Comparison of ENCODE assay signal across 9 cellular contexts in genomic region chr21:41933259-41934079, GRCh38. TPM values are rescaled to one million over a fixed set of nuclear protein-coding genes. Genes with fewer than 3 reads are reported as not detected.
DNase-seq lines count a peak whose midpoint lies in the region; ATAC-seq, FAIRE-seq and TF ChIP-seq lines count a peak whose summit lies in the region.
"Had no signal": no experiment of that assay in that cellular context is flagged by ENCODE, and none has a peak within 500 bp of the region (broad histone marks: within the 10 kb centered on the region; RNA-seq: fewer than 3 reads in every experiment).

No MANE protein-coding gene starts in this region.

- TF ChIP-seq CTCF in left ventricle myocardium inferior (IDR thresholded peaks at IDR 0.05; ENCODE audit: borderline replicate concordance), result peak; percentile 50
- TF ChIP-seq CTCF in gastrocnemius medialis (IDR thresholded peaks at IDR 0.05 in 4 of 5, conservative IDR thresholded peaks at IDR 0.05 in 1 of 5), result peak in 1 of 5 experiments; percentile 14

- peak in 1 of 2 donors; percentile 26 for ATAC-seq in gastrocnemius medialis
- no peak for ATAC-seq in HG03354 (IDR thresholded peaks at IDR 0.05; ENCODE audit: poor library complexity, severe bottlenecking, unreplicated experiment)
- no peak for ATAC-seq in HG02884 (IDR thresholded peaks at IDR 0.05; ENCODE audit: unreplicated experiment)

- peaks cover 42% of the 10 kb centered on the region for H3K4me1 ChIP-seq in adipocyte (ENCODE audit: control insufficient read depth, insufficient read depth, low read length)
- peaks cover 36% of the 10 kb centered on the region for H3K4me1 ChIP-seq in left ventricle myocardium inferior
- H3K4me1 ChIP-seq in gastrocnemius medialis, result peaks cover 1 to 15% of the 10 kb centered on the region in 2 donors

- DNase-seq in GM12891 (ENCODE audit: insufficient read length, low spot score) (no peak), adipocyte (ENCODE audit: low read depth) (no peak), left ventricle myocardium inferior (no peak), gastrocnemius medialis (no peak), NCI-H345 treated with DMSO at 0.1 percent for 48 hours (lab: John Stamatoyannopoulos, UW; ENCODE audit: unreplicated experiment) (no peak), NCI-H2171 (lab: John Stamatoyannopoulos, UW) (no peak)
- DNase-seq: T1000 had no signal

- H3K4me3 ChIP-seq in adipocyte (ENCODE audit: low read length) (peak overlapping the region; percentile 63), left ventricle myocardium inferior (peak overlapping the region; percentile 55), gastrocnemius medialis (peak overlapping the region; percentile 17 to 38 (median 34))

- H3K27me3 ChIP-seq in adipocyte (replicated peaks; ENCODE audit: control insufficient read depth, insufficient read depth, low read length) (no peaks in the 10 kb centered on the region), left ventricle myocardium inferior (ENCODE audit: low read depth) (no peaks in the 10 kb centered on the region), gastrocnemius medialis (no peaks in the 10 kb centered on the region)

- peak overlapping the region; percentile 77 for H3K9ac ChIP-seq in adipocyte (ENCODE audit: low read length)

- intact Hi-C loops in left ventricle myocardium inferior (cut with micrococcal nuclease) (no loop called here), gastrocnemius medialis (cut with DNase I; ENCODE audit: low total_unique reads) (no loop called here)

- H3K36me3 ChIP-seq in adipocyte (ENCODE audit: control insufficient read depth, insufficient read depth, low read length, severe bottlenecking) (peaks cover 13% of the 10 kb centered on the region), left ventricle myocardium inferior (no peaks in the 10 kb centered on the region), gastrocnemius medialis (no peaks in the 10 kb centered on the region)

- TF ChIP-seq POLR2A in GM12891 (IDR thresholded peaks at IDR 0.05; ENCODE audit: low read depth, low read length) (no peak), gastrocnemius medialis (IDR thresholded peaks at IDR 0.05) (no peak)

- in situ Hi-C loops in gastrocnemius medialis (cut with MboI; ENCODE audit: low sequenced_read_pairs in 4 of 4), result loop anchor here in 1 of 4 donors (25.0 kb wide), 1 partner anchor 96 kb away; no protein-coding TSS in a partner anchor

- peak; percentile 73 for FAIRE-seq in GM12891 (lab: Jason Lieb, UNC)

- H3K9me3 ChIP-seq in adipocyte (ENCODE audit: control insufficient read depth, low read length), result no peaks in the 10 kb centered on the region
- H3K9me3 ChIP-seq in left ventricle myocardium inferior (replicated peaks), result no peaks in the 10 kb centered on the region
- H3K9me3 ChIP-seq in gastrocnemius medialis, result no peaks in the 10 kb centered on the region

- H3K27ac ChIP-seq in left ventricle myocardium inferior (replicated peaks) (peak overlapping the region; percentile 79), gastrocnemius medialis (peak overlapping the region; percentile 58 to 71 (median 58))

TF ChIP-seq in GM12891, 5 proteins besides CTCF, POLR2A, EP300 and RAD21:
- TF ChIP-seq POLR2AphosphoS5 (IDR thresholded peaks at IDR 0.05; ENCODE audit: low read depth, low read length) (no peak), PAX5 (IDR thresholded peaks at IDR 0.05; ENCODE audit: insufficient read depth, low read length, severe bottlenecking) (no peak), SPI1 (IDR thresholded peaks at IDR 0.05; ENCODE audit: low read depth, low read length) (no peak), POU2F2 (IDR thresholded peaks at IDR 0.05; ENCODE audit: low read depth, low read length) (no peak), TAF1 (IDR thresholded peaks at IDR 0.05; ENCODE audit: low read depth, low read length) (no peak)

RNA-seq across cellular contexts. Expression of gene C2CD2, which starts 20.3 kb away (rescaled TPM):
- 9.1 TPM for polyA plus RNA-seq in GM12891 (2012; ENCODE audit: low read depth, missing spikeins)
- total RNA-seq in left ventricle myocardium inferior, result 5.9 TPM
- 1 to 10 TPM; 1.7 to 7.2 (median 2.4) TPM for total RNA-seq in gastrocnemius medialis

RNA-seq across cellular contexts. Expression of gene PRDM15, which starts 54.3 kb away (rescaled TPM):
- polyA plus RNA-seq in GM12891 (2012; ENCODE audit: low read depth, missing spikeins), result 7.4 TPM
- total RNA-seq in left ventricle myocardium inferior (2.9 TPM), gastrocnemius medialis (10 to 100 TPM in 1 of 4 donors, 1 to 10 TPM in 3; 4.4 to 13.6 (median 5.4) TPM)
